ENCODE assay signal across 2 cellular contexts in genomic region chr20:51059862-51060261, GRCh38.
TF ChIP-seq lines count a peak whose summit lies in the region.

No MANE protein-coding gene starts in this region.

TF ChIP-seq in HEK293, 187 proteins besides CTCF, POLR2A, EP300 and RAD21:
- TF ChIP-seq ZFHX2 (tag by site-specific recombination; conservative IDR thresholded peaks at IDR 0.05), result peak; percentile 91
- peak; percentile 92 for TF ChIP-seq EGR2 (tag by site-specific recombination; IDR thresholded peaks at IDR 0.05; ENCODE audit: low read depth)
- no peak for TF ChIP-seq KLF8 (tag by site-specific recombination; IDR thresholded peaks at IDR 0.05)

TF ChIP-seq in K562, 482 proteins besides CTCF, POLR2A, EP300 and RAD21:
- TF ChIP-seq SAP30 (IDR thresholded peaks at IDR 0.05; ENCODE audit: borderline replicate concordance, insufficient read depth, low read depth, low read length, poor library complexity, severe bottlenecking), result no peak
- no peak for TF ChIP-seq TRIM24 (IDR thresholded peaks at IDR 0.05)
- no peak for TF ChIP-seq PATZ1 (CRISPR knock-in tag; IDR thresholded peaks at IDR 0.05; ENCODE audit: borderline replicate concordance)
- no peak for TF ChIP-seq NELFE (IDR thresholded peaks at IDR 0.05; ENCODE audit: insufficient read depth, insufficient read length)
- TF ChIP-seq ELK1 (CRISPR knock-in tag; IDR thresholded peaks at IDR 0.05), result no peak
- peak; percentile 57 for TF ChIP-seq EGR1 (conservative IDR thresholded peaks at IDR 0.05)
